In genomic region chr18:76960528-76961035, GRCh38 we compare ENCODE assay signal across 34 cellular contexts.
DNase-seq lines count a peak whose midpoint lies in the region; ATAC-seq and TF ChIP-seq lines count a peak whose summit lies in the region.
"Had no signal": no experiment of that assay in that cellular context is flagged by ENCODE, and none has a peak within 500 bp of the region (broad histone marks: within the 10 kb centered on the region; RNA-seq: fewer than 3 reads in every experiment).

No MANE protein-coding gene starts in this region.

- no peak overlapping the region for H3K4me2 ChIP-seq in Loucy (ENCODE audit: low read depth, low read length, poor library complexity, severe bottlenecking)

- no peak overlapping the region for H3K4me3 Mint-ChIP-seq in natural killer cell treated with Interleukin-12 subunit alpha and Interleukin-12 subunit beta and Interleukin-15 and Interleukin-18, amount 100 ng/mL, for 72 hours
- H3K4me3 Mint-ChIP-seq: activated CD4-positive, alpha-beta T cell treated with anti-CD3 and anti-CD28 coated beads for 36 hours; activated CD8-positive, alpha-beta T cell treated with anti-CD3 and anti-CD28 coated beads, Interleukin-2, amount 10 ng/mL, durations not matched to agents 7 days and 5 days; activated naive CD8-positive, alpha-beta T cell treated with anti-CD3 and anti-CD28 coated beads, Interleukin-2, amount 10 ng/mL, durations not matched to agents 7 days and 5 days; CD14-positive monocyte; effector memory CD8-positive, alpha-beta T cell; stimulated activated naive CD8-positive, alpha-beta T cell treated with anti-CD3 and anti-CD28 coated beads, Interleukin-15, Interleukin-2, amounts not matched to agents 100 ng/mL and 50 ng/mL, for 24 hours had no signal

- H3K36me3 Mint-ChIP-seq in natural killer cell treated with Interleukin-12 subunit alpha and Interleukin-12 subunit beta and Interleukin-15 and Interleukin-18, amount 100 ng/mL, for 72 hours, result peaks cover 34% of the 10 kb centered on the region

- H3K4me1 Mint-ChIP-seq in natural killer cell treated with Interleukin-12 subunit alpha and Interleukin-12 subunit beta and Interleukin-15 and Interleukin-18, amount 100 ng/mL, for 72 hours (ENCODE audit: low read depth in 2 of 2), result peaks cover 27 to 30% of the 10 kb centered on the region in 2 donors

- H3K27me3 Mint-ChIP-seq in natural killer cell treated with Interleukin-12 subunit alpha and Interleukin-12 subunit beta and Interleukin-15 and Interleukin-18, amount 100 ng/mL, for 72 hours, result no peaks in the 10 kb centered on the region
- H3K27me3 Mint-ChIP-seq: activated CD4-positive, alpha-beta T cell treated with anti-CD3 and anti-CD28 coated beads for 36 hours; activated naive CD8-positive, alpha-beta T cell treated with anti-CD3 and anti-CD28 coated beads, Interleukin-2, amount 10 ng/mL, durations not matched to agents 7 days and 5 days; effector memory CD8-positive, alpha-beta T cell; stimulated activated naive CD8-positive, alpha-beta T cell treated with anti-CD3 and anti-CD28 coated beads, Interleukin-15, Interleukin-2, amounts not matched to agents 100 ng/mL and 50 ng/mL, for 24 hours had no signal

- H3K4me3 ChIP-seq in Loucy (ENCODE audit: low read length, poor library complexity, severe bottlenecking), result no peak overlapping the region
- H3K4me3 ChIP-seq: cardiac muscle cell, heart left ventricle, MG63, right atrium auricular region, SK-N-MC, thoracic aorta had no signal

- no peaks in the 10 kb centered on the region for H3K9me2 ChIP-seq in Loucy (replicated peaks; ENCODE audit: low read depth, low read length)

- peak; percentile 38 for TF ChIP-seq CTCF in Loucy (conservative IDR thresholded peaks at IDR 0.05; ENCODE audit: low read length)
- no peak; the same call in 1 of the 2 replicates for TF ChIP-seq CTCF in VCaP (conservative IDR thresholded peaks at IDR 0.05)

- no peaks in the 10 kb centered on the region for H3K9me3 ChIP-seq in Loucy (ENCODE audit: insufficient read depth, low read depth, low read length)
- H3K9me3 ChIP-seq: MG63, neutrophil, right atrium auricular region, thoracic aorta had no signal

- H3F3A ChIP-seq in Loucy (ENCODE audit: low read depth), result no peaks in the 10 kb centered on the region

- H3K9ac ChIP-seq in Loucy (ENCODE audit: low read depth, low read length, poor library complexity, severe bottlenecking), result no peak overlapping the region

- DNase-seq in NCI-H82 (lab: John Stamatoyannopoulos, UW), result peak; percentile 26
- DNase-seq in NCI-H82 treated with DMSO at 0.1 percent for 48 hours (lab: John Stamatoyannopoulos, UW; ENCODE audit: unreplicated experiment), result no peak
- DNase-seq in natural killer cell treated with Interleukin-12 subunit alpha and Interleukin-12 subunit beta and Interleukin-15 and Interleukin-18, amount 100 ng/mL, for 72 hours (ENCODE audit: low spot score), result peak; percentile 54
- no peak for DNase-seq in AG20443 (ENCODE audit: low spot score)
- DNase-seq in NCI-H1417 treated with DMSO at 0.1 percent for 48 hours (lab: John Stamatoyannopoulos, UW), result no peak
- DNase-seq: 8988T; activated CD4-positive, alpha-beta T cell treated with anti-CD3 and anti-CD28 coated beads for 36 hours; activated CD8-positive, alpha-beta T cell treated with anti-CD3 and anti-CD28 coated beads, Interleukin-2, amount 10 ng/mL, durations not matched to agents 7 days and 5 days; activated effector memory CD4-positive, alpha-beta T cell treated with anti-CD3 and anti-CD28 coated beads, Interleukin-2, amount 50 U/mL, for 16 hours; activated naive CD8-positive, alpha-beta T cell treated with anti-CD3 and anti-CD28 coated beads, Interleukin-2, amount 10 ng/mL, durations not matched to agents 7 days and 5 days; activated T-cell treated with anti-CD3 and anti-CD28 coated beads for 4 hours; cortex of kidney; DMS79 treated with DMSO at 0.1 percent for 48 hours; effector memory CD8-positive, alpha-beta T cell; erythroblast; heart left ventricle; KBM-7; left ventricle myocardium superior; MG63; NCI-H2029; NCI-H345; NCI-H748 treated with DMSO at 0.1 percent for 48 hours; PC-3; small intestine had no signal

- H2AFZ ChIP-seq in Loucy (ENCODE audit: low read length), result no peak overlapping the region

- H4K20me1 ChIP-seq in Loucy (ENCODE audit: insufficient read depth, low read length, poor library complexity, severe bottlenecking), result no peaks in the 10 kb centered on the region

- no peaks in the 10 kb centered on the region for H3K27me3 ChIP-seq in Loucy (ENCODE audit: insufficient read depth, low read length, poor library complexity, severe bottlenecking)
- H3K27me3 ChIP-seq: cardiac muscle cell, heart left ventricle, MG63, neutrophil, right atrium auricular region had no signal

- peak overlapping the region; percentile 98 for H3K27ac ChIP-seq in VCaP
- H3K27ac ChIP-seq: cardiac muscle cell, heart left ventricle, neutrophil, right atrium auricular region, SK-N-MC, thoracic aorta had no signal

- H3K9me3 Mint-ChIP-seq in natural killer cell treated with Interleukin-12 subunit alpha and Interleukin-12 subunit beta and Interleukin-15 and Interleukin-18, amount 100 ng/mL, for 72 hours, result no peaks in the 10 kb centered on the region
- H3K9me3 Mint-ChIP-seq: activated naive CD8-positive, alpha-beta T cell treated with anti-CD3 and anti-CD28 coated beads, Interleukin-2, amount 10 ng/mL, durations not matched to agents 7 days and 5 days; effector memory CD8-positive, alpha-beta T cell; stimulated activated naive CD8-positive, alpha-beta T cell treated with anti-CD3 and anti-CD28 coated beads, Interleukin-15, Interleukin-2, amounts not matched to agents 100 ng/mL and 50 ng/mL, for 24 hours had no signal

- no peak overlapping the region for H3K27ac Mint-ChIP-seq in natural killer cell treated with Interleukin-12 subunit alpha and Interleukin-12 subunit beta and Interleukin-15 and Interleukin-18, amount 100 ng/mL, for 72 hours
- H3K27ac Mint-ChIP-seq: activated CD4-positive, alpha-beta T cell treated with anti-CD3 and anti-CD28 coated beads for 36 hours; activated CD8-positive, alpha-beta T cell treated with anti-CD3 and anti-CD28 coated beads, Interleukin-2, amount 10 ng/mL, durations not matched to agents 7 days and 5 days; activated naive CD8-positive, alpha-beta T cell treated with anti-CD3 and anti-CD28 coated beads, Interleukin-2, amount 10 ng/mL, durations not matched to agents 7 days and 5 days; effector memory CD8-positive, alpha-beta T cell; stimulated activated naive CD8-positive, alpha-beta T cell treated with anti-CD3 and anti-CD28 coated beads, Interleukin-15, Interleukin-2, amounts not matched to agents 100 ng/mL and 50 ng/mL, for 24 hours had no signal

- ATAC-seq in natural killer cell treated with Interleukin-12 subunit alpha and Interleukin-12 subunit beta and Interleukin-15 and Interleukin-18, amount 100 ng/mL, for 72 hours, result no peak
- ATAC-seq in GM18520 (IDR thresholded peaks at IDR 0.05; ENCODE audit: unreplicated experiment), result no peak
- ATAC-seq: activated CD4-positive, alpha-beta T cell treated with anti-CD3 and anti-CD28 coated beads for 36 hours; activated CD8-positive, alpha-beta T cell treated with anti-CD3 and anti-CD28 coated beads, Interleukin-2, amount 10 ng/mL, durations not matched to agents 7 days and 5 days; effector memory CD8-positive, alpha-beta T cell; heart left ventricle; left ventricle myocardium superior; PC-3 had no signal

- H3K79me2 ChIP-seq in Loucy (ENCODE audit: insufficient read depth, low read length), result no peaks in the 10 kb centered on the region

- no peaks in the 10 kb centered on the region for H3K4me1 ChIP-seq in Loucy (ENCODE audit: insufficient read depth, low read length, poor library complexity, severe bottlenecking)
- H3K4me1 ChIP-seq: right atrium auricular region had no signal

- H3K36me3 ChIP-seq in Loucy (ENCODE audit: insufficient read depth, low read length), result peaks cover 24% of the 10 kb centered on the region; the same call in 1 of the 2 replicates

Comparison
In these comparisons a context has a peak if more than half of its experiments do, and no peak if none do; other contexts are left out.
1. DNase-seq: peak in NCI-H82 (single experiment) and natural killer cell treated with Interleukin-12 subunit alpha and Interleukin-12 subunit beta and Interleukin-15 and Interleukin-18, amount 100 ng/mL, for 72 hours (single experiment); none in NCI-H82 treated with DMSO at 0.1 percent for 48 hours (single experiment), AG20443 (single experiment) and NCI-H1417 treated with DMSO at 0.1 percent for 48 hours (single experiment).